1 cellular context compared by ENCODE assay signal in the genomic region with DNA sequence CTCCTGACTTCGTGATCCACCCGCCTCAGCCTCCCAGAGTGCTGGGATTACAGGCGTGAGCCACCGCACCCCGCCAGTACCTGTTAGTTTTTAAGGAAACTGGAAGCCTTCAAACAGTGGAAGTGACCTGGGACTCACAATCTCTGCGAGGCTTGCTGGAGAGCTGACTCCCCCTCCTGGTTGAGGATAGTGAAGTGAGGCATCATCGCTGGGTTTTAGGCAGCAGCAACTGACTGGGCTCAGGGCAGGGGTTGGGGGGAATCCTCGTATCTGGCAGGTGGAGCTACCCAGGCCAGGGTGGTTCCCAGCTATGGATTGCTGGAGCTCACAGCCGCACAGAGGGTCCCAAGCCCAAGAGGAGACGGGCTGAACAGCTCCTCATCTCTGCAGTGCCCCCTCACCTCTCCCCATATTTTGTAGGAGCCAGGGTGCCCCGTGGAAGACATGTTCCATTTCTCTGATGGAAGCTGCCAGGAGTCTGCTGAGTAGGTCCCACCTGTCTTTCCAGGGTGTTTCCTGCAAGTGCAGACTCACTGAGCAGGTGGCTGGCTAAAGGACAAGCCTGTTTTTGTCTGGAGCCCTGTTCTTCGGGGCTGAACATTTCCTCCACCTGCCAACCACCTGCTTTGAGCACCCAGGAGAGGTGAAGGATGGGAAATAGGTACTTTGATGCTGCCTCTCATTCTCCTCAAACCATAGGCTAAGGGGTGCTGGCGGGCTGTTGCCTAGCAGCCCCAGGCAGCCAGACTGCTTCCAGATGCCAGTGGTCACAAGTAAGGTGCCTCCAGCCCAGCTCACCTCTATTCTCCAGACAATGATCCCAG.
TF ChIP-seq lines count a peak whose summit lies in the region.

No MANE protein-coding gene starts in this region.

TF ChIP-seq in H1, 55 proteins besides CTCF, POLR2A, EP300 and RAD21:
- TF ChIP-seq EGR1 (IDR thresholded peaks at IDR 0.05; ENCODE audit: borderline replicate concordance, low read depth, low read length) (no peak), MAFK (IDR thresholded peaks at IDR 0.05; ENCODE audit: low read depth, low read length) (no peak), NRF1 (IDR thresholded peaks at IDR 0.05; ENCODE audit: low read depth, low read length) (no peak), KDM1A (IDR thresholded peaks at IDR 0.05; ENCODE audit: borderline replicate concordance, low read length) (no peak), SIRT6 (IDR thresholded peaks at IDR 0.05; ENCODE audit: low read length) (no peak), CREB1 (IDR thresholded peaks at IDR 0.05) (0 out of 2 replicates have a peak, but pooled peaks have one; percentile 26), RNF2 (IDR thresholded peaks at IDR 0.05; ENCODE audit: borderline replicate concordance, low read depth, low read length, missing control alignments, poor library complexity, severe bottlenecking) (no peak)
